9 cellular contexts compared by ENCODE assay signal in genomic region chr17:1997587-1998425, GRCh38. TPM values are rescaled to one million over a fixed set of nuclear protein-coding genes. Genes with fewer than 3 reads are reported as not detected.
DNase-seq lines count a peak whose midpoint lies in the region; ATAC-seq and TF ChIP-seq lines count a peak whose summit lies in the region.
"Had no signal": no experiment of that assay in that cellular context is flagged by ENCODE, and none has a peak within 500 bp of the region (broad histone marks: within the 10 kb centered on the region; RNA-seq: fewer than 3 reads in every experiment).

No MANE protein-coding gene starts in this region.

- H3K27ac ChIP-seq in brain microvascular endothelial cell: no peak overlapping the region
- H3K27ac ChIP-seq in thymus (ENCODE audit: low read depth): no peak overlapping the region

- in situ Hi-C loops in brain microvascular endothelial cell (cut with HindIII; ENCODE audit: low pct_ligation_motif_present, low sequenced_read_pairs): no loop called here

- WGBS in thymus: 21% methylated on average over 65 of the region's 65 CpGs

- DNase-seq in NCI-H1417 (lab: John Stamatoyannopoulos, UW) (peak; percentile 10 to 41 (median 25)), NCI-H1417 treated with DMSO at 0.1 percent for 48 hours (lab: John Stamatoyannopoulos, UW) (no peak), brain microvascular endothelial cell (no peak), left lobe of liver (ENCODE audit: low spot score) (peak; percentile 94)
- DNase-seq: NCI-H1436 had no signal

- peaks cover 2% of the 10 kb centered on the region for H3K4me1 ChIP-seq in thymus (ENCODE audit: control insufficient read depth, insufficient read depth, low read length)

- H3K4me3 ChIP-seq in brain microvascular endothelial cell (ENCODE audit: low read depth, low read length) (peak overlapping the region; percentile 32), thymus (ENCODE audit: low read length) (peak overlapping the region; percentile 26)

- no peak for TF ChIP-seq CTCF in brain microvascular endothelial cell (IDR thresholded peaks at IDR 0.05; ENCODE audit: low read depth, low read length, missing control alignments)

- H3K27me3 ChIP-seq in brain microvascular endothelial cell (replicated peaks) (no peaks in the 10 kb centered on the region), thymus (ENCODE audit: control insufficient read depth, insufficient read depth) (peaks cover 41% of the 10 kb centered on the region)

- H3K36me3 ChIP-seq in brain microvascular endothelial cell (replicated peaks): no peaks in the 10 kb centered on the region
- no peaks in the 10 kb centered on the region for H3K36me3 ChIP-seq in thymus (ENCODE audit: control insufficient read depth, insufficient read depth)

- H3K9me3 ChIP-seq in thymus (ENCODE audit: control insufficient read depth): no peaks in the 10 kb centered on the region

- ATAC-seq in left lobe of liver (peak; percentile 66), GM21825 (IDR thresholded peaks at IDR 0.05; ENCODE audit: unreplicated experiment) (no peak), HG03469 (IDR thresholded peaks at IDR 0.05; ENCODE audit: unreplicated experiment) (no peak), HG02840 (IDR thresholded peaks at IDR 0.05; ENCODE audit: low FRiP score, unreplicated experiment) (no peak)

RNA-seq across cellular contexts. Expression of gene RTN4RL1, which starts 27.3 kb away (rescaled TPM):
- 1.8 TPM for total RNA-seq in left lobe of liver
- polyA plus RNA-seq in thymus: 0.68 TPM

RNA-seq across cellular contexts. Expression of gene DPH1, which starts 32.1 kb away (rescaled TPM):
- total RNA-seq in left lobe of liver: 38.8 TPM
- polyA plus RNA-seq in thymus: 26.4 TPM

RNA-seq across cellular contexts. Expression of gene OVCA2, which starts 44.0 kb away (rescaled TPM):
- 15.3 TPM for total RNA-seq in left lobe of liver
- 81.8 TPM for polyA plus RNA-seq in thymus

RNA-seq across cellular contexts. Expression of gene HIC1, which starts 57.1 kb away (rescaled TPM):
- 9.9 TPM for total RNA-seq in left lobe of liver
- 4.2 TPM for polyA plus RNA-seq in thymus

Comparison
In these comparisons a context has a peak if more than half of its experiments do, and no peak if none do; other contexts are left out.
1. DNase-seq: peak in NCI-H1417 (3 of 3) and left lobe of liver (single experiment); none in NCI-H1417 treated with DMSO at 0.1 percent for 48 hours (single experiment) and brain microvascular endothelial cell (single experiment).